ENCODE assay signal across 15 cellular contexts in genomic region chr11:94133752-94134151, GRCh38. TPM values are rescaled to one million over a fixed set of nuclear protein-coding genes. Genes with fewer than 3 reads are reported as not detected.
DNase-seq lines count a peak whose midpoint lies in the region; ATAC-seq and TF ChIP-seq lines count a peak whose summit lies in the region.
"Had no signal": no experiment of that assay in that cellular context is flagged by ENCODE, and none has a peak within 500 bp of the region (broad histone marks: within the 10 kb centered on the region; RNA-seq: fewer than 3 reads in every experiment).

No MANE protein-coding gene starts in this region.

- no peak overlapping the region for H3K4me3 ChIP-seq in coronary artery
- H3K4me3 ChIP-seq: prostate gland had no signal

- no peak for DNase-seq in natural killer cell treated with Interleukin-12 subunit alpha and Interleukin-12 subunit beta and Interleukin-15 and Interleukin-18, amount 100 ng/mL, for 72 hours (ENCODE audit: low spot score)
- DNase-seq in natural killer cell = no peak
- DNase-seq in coronary artery (ENCODE audit: low spot score) = no peak
- no peak for DNase-seq in neural crest cell (ENCODE audit: low read depth, low spot score)
- DNase-seq in G401 (ENCODE audit: low spot score) = no peak
- DNase-seq in DMS153 treated with DMSO at 0.1 percent for 48 hours (lab: John Stamatoyannopoulos, UW; ENCODE audit: unreplicated experiment) = no peak
- DNase-seq in activated CD4-positive, alpha-beta T cell treated with anti-CD3 and anti-CD28 coated beads, Interleukin-2, amount 10 ng/mL, durations not matched to agents 7 days and 5 days = no peak
- DNase-seq: activated CD8-positive, alpha-beta T cell treated with anti-CD3 and anti-CD28 coated beads for 36 hours; foreskin keratinocyte; HCEC 1CT; NCI-H1092 treated with DMSO at 0.1 percent for 48 hours; NCI-H774 had no signal

- H3K27ac ChIP-seq in coronary artery = peak overlapping the region; percentile 73 to 92
- H3K27ac ChIP-seq: prostate gland had no signal

- peaks cover 6% of the 10 kb centered on the region for H3K36me3 Mint-ChIP-seq in natural killer cell treated with Interleukin-12 subunit alpha and Interleukin-12 subunit beta and Interleukin-15 and Interleukin-18, amount 100 ng/mL, for 72 hours
- H3K36me3 Mint-ChIP-seq in natural killer cell (no peaks in the 10 kb centered on the region), neural crest cell (ENCODE audit: low read depth) (peaks cover 9% of the 10 kb centered on the region)
- peaks cover 10% of the 10 kb centered on the region for H3K36me3 Mint-ChIP-seq in activated CD4-positive, alpha-beta T cell treated with anti-CD3 and anti-CD28 coated beads, Interleukin-2, amount 10 ng/mL, durations not matched to agents 7 days and 5 days (ENCODE audit: low read depth)

- no peaks in the 10 kb centered on the region for H3K9me3 Mint-ChIP-seq in natural killer cell treated with Interleukin-12 subunit alpha and Interleukin-12 subunit beta and Interleukin-15 and Interleukin-18, amount 100 ng/mL, for 72 hours
- H3K9me3 Mint-ChIP-seq in natural killer cell = peaks cover 2% of the 10 kb centered on the region in 2 donors
- peaks cover 2% of the 10 kb centered on the region for H3K9me3 Mint-ChIP-seq in neural crest cell
- no peaks in the 10 kb centered on the region for H3K9me3 Mint-ChIP-seq in activated CD4-positive, alpha-beta T cell treated with anti-CD3 and anti-CD28 coated beads, Interleukin-2, amount 10 ng/mL, durations not matched to agents 7 days and 5 days
- H3K9me3 Mint-ChIP-seq: stimulated activated naive CD8-positive, alpha-beta T cell treated with anti-CD3 and anti-CD28 coated beads, Interleukin-15, Interleukin-2, amounts not matched to agents 100 ng/mL and 50 ng/mL, for 24 hours had no signal

- H3K27ac Mint-ChIP-seq in natural killer cell treated with Interleukin-12 subunit alpha and Interleukin-12 subunit beta and Interleukin-15 and Interleukin-18, amount 100 ng/mL, for 72 hours = peak overlapping the region; percentile 10 to 78
- H3K27ac Mint-ChIP-seq in natural killer cell = peak overlapping the region in 1 of 2 donors; percentile 10
- no peak overlapping the region for H3K27ac Mint-ChIP-seq in neural crest cell (ENCODE audit: unreplicated experiment)
- H3K27ac Mint-ChIP-seq in activated CD4-positive, alpha-beta T cell treated with anti-CD3 and anti-CD28 coated beads, Interleukin-2, amount 10 ng/mL, durations not matched to agents 7 days and 5 days = no peak overlapping the region
- H3K27ac Mint-ChIP-seq: stimulated activated naive CD8-positive, alpha-beta T cell treated with anti-CD3 and anti-CD28 coated beads, Interleukin-15, Interleukin-2, amounts not matched to agents 100 ng/mL and 50 ng/mL, for 24 hours had no signal

- no peaks in the 10 kb centered on the region for H3K27me3 Mint-ChIP-seq in natural killer cell treated with Interleukin-12 subunit alpha and Interleukin-12 subunit beta and Interleukin-15 and Interleukin-18, amount 100 ng/mL, for 72 hours
- H3K27me3 Mint-ChIP-seq in natural killer cell (ENCODE audit: low read depth in 2 of 2) (no peaks in the 10 kb centered on the region), neural crest cell (ENCODE audit: low read depth) (no peaks in the 10 kb centered on the region)
- H3K27me3 Mint-ChIP-seq in activated CD4-positive, alpha-beta T cell treated with anti-CD3 and anti-CD28 coated beads, Interleukin-2, amount 10 ng/mL, durations not matched to agents 7 days and 5 days = no peaks in the 10 kb centered on the region
- H3K27me3 Mint-ChIP-seq: activated CD8-positive, alpha-beta T cell treated with anti-CD3 and anti-CD28 coated beads for 36 hours; stimulated activated naive CD8-positive, alpha-beta T cell treated with anti-CD3 and anti-CD28 coated beads, Interleukin-15, Interleukin-2, amounts not matched to agents 100 ng/mL and 50 ng/mL, for 24 hours had no signal

- CTCF ChIA-PET in activated CD4-positive, alpha-beta T cell treated with anti-CD3 and anti-CD28 coated beads, Interleukin-2, amount 10 ng/mL, durations not matched to agents 7 days and 5 days (lab: Charles Lee) = interaction anchor here (1.4 kb wide), 1 partner anchor 11 kb away, joined by 3 read pairs; no protein-coding TSS in a partner anchor

- peaks cover 36 to 39% of the 10 kb centered on the region in 2 donors for H3K4me1 Mint-ChIP-seq in natural killer cell treated with Interleukin-12 subunit alpha and Interleukin-12 subunit beta and Interleukin-15 and Interleukin-18, amount 100 ng/mL, for 72 hours (ENCODE audit: low read depth in 2 of 2)
- peaks cover 44% of the 10 kb centered on the region in 2 donors for H3K4me1 Mint-ChIP-seq in natural killer cell
- H3K4me1 Mint-ChIP-seq in neural crest cell = peaks cover 30% of the 10 kb centered on the region
- peaks cover 34% of the 10 kb centered on the region for H3K4me1 Mint-ChIP-seq in activated CD4-positive, alpha-beta T cell treated with anti-CD3 and anti-CD28 coated beads, Interleukin-2, amount 10 ng/mL, durations not matched to agents 7 days and 5 days

- intact Hi-C loops in natural killer cell (cut with micrococcal nuclease) = no loop called here

- TF ChIP-seq CTCF in natural killer cell (IDR thresholded peaks at IDR 0.05) (no peak), coronary artery (IDR thresholded peaks at IDR 0.05) (no peak), neural crest cell (conservative IDR thresholded peaks at IDR 0.05) (no peak)

- H3K4me3 Mint-ChIP-seq in natural killer cell treated with Interleukin-12 subunit alpha and Interleukin-12 subunit beta and Interleukin-15 and Interleukin-18, amount 100 ng/mL, for 72 hours = peak overlapping the region; percentile 2
- H3K4me3 Mint-ChIP-seq in natural killer cell (no peak overlapping the region), neural crest cell (peak overlapping the region; percentile 59)
- H3K4me3 Mint-ChIP-seq in activated CD4-positive, alpha-beta T cell treated with anti-CD3 and anti-CD28 coated beads, Interleukin-2, amount 10 ng/mL, durations not matched to agents 7 days and 5 days = no peak overlapping the region
- H3K4me3 Mint-ChIP-seq: activated CD8-positive, alpha-beta T cell treated with anti-CD3 and anti-CD28 coated beads for 36 hours; stimulated activated naive CD8-positive, alpha-beta T cell treated with anti-CD3 and anti-CD28 coated beads, Interleukin-15, Interleukin-2, amounts not matched to agents 100 ng/mL and 50 ng/mL, for 24 hours had no signal

- no peak for ATAC-seq in natural killer cell treated with Interleukin-12 subunit alpha and Interleukin-12 subunit beta and Interleukin-15 and Interleukin-18, amount 100 ng/mL, for 72 hours
- no peak for ATAC-seq in natural killer cell
- no peak for ATAC-seq in HG03097 (IDR thresholded peaks at IDR 0.05; ENCODE audit: low FRiP score, unreplicated experiment)
- ATAC-seq: activated CD8-positive, alpha-beta T cell treated with anti-CD3 and anti-CD28 coated beads for 36 hours; foreskin keratinocyte had no signal

- POLR2A ChIA-PET in activated CD4-positive, alpha-beta T cell treated with anti-CD3 and anti-CD28 coated beads, Interleukin-2, amount 10 ng/mL, durations not matched to agents 7 days and 5 days (lab: Charles Lee) = no interaction called here

- in situ Hi-C loops in G401 (cut with HindIII; ENCODE audit: low sequenced_read_pairs) = no loop called here

RNA-seq across cellular contexts. Expression of gene PANX1, which starts 5.1 kb away (rescaled TPM):
- total RNA-seq in natural killer cell treated with Interleukin-12 subunit alpha and Interleukin-12 subunit beta and Interleukin-15 and Interleukin-18, amount 100 ng/mL, for 72 hours = 10 to 100 TPM; 16.5 to 25.5 TPM
- total RNA-seq in natural killer cell (10 to 100 TPM in 2 of 3 donors, 1 to 10 TPM in 1; 8.6 to 13.6 (median 13.4) TPM), neural crest cell (42.0 and 43.1 TPM in 2 replicates)
- total RNA-seq in G401 (2014; rRNA removed; shearing (Covaris generic)) = 5.7 and 7.0 TPM in 2 replicates
- total RNA-seq in activated CD4-positive, alpha-beta T cell treated with anti-CD3 and anti-CD28 coated beads, Interleukin-2, amount 10 ng/mL, durations not matched to agents 7 days and 5 days = 10 to 100 TPM; 13.2 to 13.9 TPM

Comparison
In these comparisons a context has a peak if more than half of its experiments do, and no peak if none do; other contexts are left out.
1. H3K4me3 Mint-ChIP-seq: peak in natural killer cell treated with Interleukin-12 subunit alpha and Interleukin-12 subunit beta and Interleukin-15 and Interleukin-18, amount 100 ng/mL, for 72 hours (single experiment) and neural crest cell (single experiment); none in natural killer cell (single experiment) and activated CD4-positive, alpha-beta T cell treated with anti-CD3 and anti-CD28 coated beads, Interleukin-2, amount 10 ng/mL, durations not matched to agents 7 days and 5 days (single experiment).
2. H3K27ac Mint-ChIP-seq: peak in natural killer cell treated with Interleukin-12 subunit alpha and Interleukin-12 subunit beta and Interleukin-15 and Interleukin-18, amount 100 ng/mL, for 72 hours (2 of 2); none in neural crest cell (single experiment) and activated CD4-positive, alpha-beta T cell treated with anti-CD3 and anti-CD28 coated beads, Interleukin-2, amount 10 ng/mL, durations not matched to agents 7 days and 5 days (single experiment).